In the genomic region with DNA sequence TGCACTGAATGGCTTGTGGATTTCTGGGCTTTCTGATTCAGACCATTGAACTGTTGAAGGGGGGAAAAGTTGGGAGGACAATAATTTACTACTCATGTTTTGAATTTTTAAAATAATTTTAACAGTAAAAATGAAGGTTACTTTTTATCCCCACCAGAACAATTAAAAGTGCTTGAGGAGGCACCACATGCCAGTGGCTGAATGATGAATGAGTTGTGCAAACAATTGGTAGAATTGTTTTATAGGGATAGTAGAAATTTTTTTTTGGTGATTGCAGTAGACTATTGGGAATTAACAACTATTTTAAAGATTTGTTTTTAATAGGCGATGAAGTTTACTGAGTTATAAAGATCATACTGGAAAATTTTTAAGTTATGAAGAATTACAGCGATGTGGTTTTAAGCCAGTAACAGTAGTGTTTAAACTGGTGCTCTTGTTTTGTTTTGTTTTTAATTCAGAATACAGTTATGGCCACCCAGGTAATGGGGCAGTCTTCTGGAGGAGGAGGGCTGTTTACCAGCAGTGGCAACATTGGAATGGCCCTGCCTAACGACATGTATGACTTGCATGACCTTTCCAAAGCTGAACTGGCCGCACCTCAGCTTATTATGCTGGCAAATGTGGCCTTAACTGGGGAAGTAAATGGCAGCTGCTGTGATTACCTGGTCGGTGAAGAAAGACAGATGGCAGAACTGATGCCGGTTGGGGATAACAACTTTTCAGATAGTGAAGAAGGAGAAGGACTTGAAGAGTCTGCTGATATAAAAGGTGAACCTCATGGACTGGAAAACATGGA, we compare ENCODE assay signal across 9 cellular contexts. TPM values are rescaled to one million over a fixed set of nuclear protein-coding genes. Genes with fewer than 3 reads are reported as not detected.
DNase-seq lines count a peak whose midpoint lies in the region; ATAC-seq, FAIRE-seq and TF ChIP-seq lines count a peak whose summit lies in the region.
"Had no signal": no experiment of that assay in that cellular context is flagged by ENCODE, and none has a peak within 500 bp of the region (broad histone marks: within the 10 kb centered on the region; RNA-seq: fewer than 3 reads in every experiment).

No MANE protein-coding gene starts in this region.

- H3K4me3 Mint-ChIP-seq in activated T-cell treated with anti-CD3 and anti-CD28 coated beads, Interleukin-2, amount 50 U/mL, for 4 hours, result peak overlapping the region; percentile 98
- peak overlapping the region; percentile 99 for H3K4me3 Mint-ChIP-seq in activated CD8-positive, alpha-beta T cell treated with anti-CD3 and anti-CD28 coated beads, Interleukin-2, amount 10 ng/mL, durations not matched to agents 7 days and 5 days

- TF ChIP-seq CTCF in thoracic aorta (IDR thresholded peaks at IDR 0.05) (no peak), pancreas (IDR thresholded peaks at IDR 0.05) (no peak)

- H3K9me3 ChIP-seq in iPS-18c (ENCODE audit: control insufficient read depth, insufficient read depth, low read length) (peaks cover 2% of the 10 kb centered on the region), thoracic aorta (no peaks in the 10 kb centered on the region), pancreas (no peaks in the 10 kb centered on the region)
- H3K9me3 ChIP-seq: gastrocnemius medialis had no signal

- H3K36me3 Mint-ChIP-seq in activated T-cell treated with anti-CD3 and anti-CD28 coated beads, Interleukin-2, amount 50 U/mL, for 4 hours (ENCODE audit: insufficient read depth), result peaks cover 10% of the 10 kb centered on the region
- H3K36me3 Mint-ChIP-seq in activated CD8-positive, alpha-beta T cell treated with anti-CD3 and anti-CD28 coated beads, Interleukin-2, amount 10 ng/mL, durations not matched to agents 7 days and 5 days (ENCODE audit: low read depth), result peaks cover 30% of the 10 kb centered on the region

- H3K27me3 Mint-ChIP-seq in activated T-cell treated with anti-CD3 and anti-CD28 coated beads, Interleukin-2, amount 50 U/mL, for 4 hours (ENCODE audit: low read depth), result no peaks in the 10 kb centered on the region
- H3K27me3 Mint-ChIP-seq in activated CD8-positive, alpha-beta T cell treated with anti-CD3 and anti-CD28 coated beads, Interleukin-2, amount 10 ng/mL, durations not matched to agents 7 days and 5 days (ENCODE audit: low read depth), result peaks cover 8% of the 10 kb centered on the region

- H3K27me3 ChIP-seq in thoracic aorta (replicated peaks; ENCODE audit: insufficient read depth), result no peaks in the 10 kb centered on the region
- no peaks in the 10 kb centered on the region for H3K27me3 ChIP-seq in pancreas
- H3K27me3 ChIP-seq: gastrocnemius medialis had no signal

- FAIRE-seq in pancreas (lab: Jason Lieb, UNC), result no peak

- H3K4me3 ChIP-seq in iPS-18c (ENCODE audit: insufficient read depth, low read depth, low read length), result peak overlapping the region; percentile 62
- peak overlapping the region; percentile 86 for H3K4me3 ChIP-seq in thoracic aorta
- H3K4me3 ChIP-seq in pancreas, result peak overlapping the region in 2 of 4 donors; percentile 96 to 100

- intact Hi-C loops in pancreas (cut with DNase I), result loop anchor here in 2 of 3 donors (10.0 kb wide), 2 partner anchors 54 to 64 kb away; partner anchors contain the start of genes NOA1 (in 1 of the 2) and POLR2B (in 1 of the 2)

- H3K9me3 Mint-ChIP-seq in activated T-cell treated with anti-CD3 and anti-CD28 coated beads, Interleukin-2, amount 50 U/mL, for 4 hours, result no peaks in the 10 kb centered on the region
- no peaks in the 10 kb centered on the region for H3K9me3 Mint-ChIP-seq in activated CD8-positive, alpha-beta T cell treated with anti-CD3 and anti-CD28 coated beads, Interleukin-2, amount 10 ng/mL, durations not matched to agents 7 days and 5 days (ENCODE audit: insufficient read depth)

- 36 to 44% methylated on average over 6 of the region's 6 CpGs for WGBS in pancreas, 2 donors

- peak overlapping the region; percentile 97 for H3K27ac Mint-ChIP-seq in activated CD8-positive, alpha-beta T cell treated with anti-CD3 and anti-CD28 coated beads, Interleukin-2, amount 10 ng/mL, durations not matched to agents 7 days and 5 days

- POLR2A ChIA-PET in activated CD8-positive, alpha-beta T cell treated with anti-CD3 and anti-CD28 coated beads, Interleukin-2, amount 10 ng/mL, durations not matched to agents 7 days and 5 days (lab: Charles Lee), result interaction anchor here (5.3 kb wide), 1 partner anchor 68 kb away, joined by 90 read pairs; the partner anchor contains the start of genes NOA1 and POLR2B

- H3K4me1 ChIP-seq in thoracic aorta (ENCODE audit: control insufficient read depth in 1 of 2, low read depth in 2 of 2), result peaks cover 21 to 47% of the 10 kb centered on the region in 2 donors
- peaks cover 7 to 20% (median 16%) of the 10 kb centered on the region in 3 donors for H3K4me1 ChIP-seq in pancreas

- H3K27ac ChIP-seq in thoracic aorta (no peak overlapping the region), pancreas (peak overlapping the region in 2 of 4 donors; percentile 12 to 91)

- H3K4me1 Mint-ChIP-seq in activated T-cell treated with anti-CD3 and anti-CD28 coated beads, Interleukin-2, amount 50 U/mL, for 4 hours (ENCODE audit: low read depth), result peaks cover 60% of the 10 kb centered on the region
- peaks cover 46% of the 10 kb centered on the region for H3K4me1 Mint-ChIP-seq in activated CD8-positive, alpha-beta T cell treated with anti-CD3 and anti-CD28 coated beads, Interleukin-2, amount 10 ng/mL, durations not matched to agents 7 days and 5 days (ENCODE audit: low read depth)

- H3K36me3 ChIP-seq in thoracic aorta (no peaks in the 10 kb centered on the region), pancreas (no peaks in the 10 kb centered on the region)
- H3K36me3 ChIP-seq: gastrocnemius medialis had no signal

- CTCF ChIA-PET in activated CD8-positive, alpha-beta T cell treated with anti-CD3 and anti-CD28 coated beads, Interleukin-2, amount 10 ng/mL, durations not matched to agents 7 days and 5 days (lab: Charles Lee), result interaction anchor here (1.1 to 2.3 kb wide), 2 partner anchors 68 to 74 kb away, joined by 3 to 25 read pairs; partner anchors contain the start of genes NOA1 and POLR2B

- no peak for DNase-seq in activated T-cell treated with anti-CD3 and anti-CD28 coated beads, Interleukin-2, amount 50 U/mL, for 4 hours
- DNase-seq in activated T-cell treated with anti-CD3 and anti-CD28 coated beads for 4 hours, result no peak
- DNase-seq in activated CD8-positive, alpha-beta T cell treated with anti-CD3 and anti-CD28 coated beads, Interleukin-2, amount 10 ng/mL, durations not matched to agents 7 days and 5 days, result no peak
- no peak for DNase-seq in thoracic aorta (ENCODE audit: low spot score)
- DNase-seq in NCI-H446 treated with DMSO at 0.1 percent for 48 hours (lab: John Stamatoyannopoulos, UW), result no peak
- DNase-seq in NCI-H2081 (lab: John Stamatoyannopoulos, UW), result no peak
- no peak for DNase-seq in pancreas
- DNase-seq: gastrocnemius medialis had no signal

- ATAC-seq in activated T-cell treated with anti-CD3 and anti-CD28 coated beads, Interleukin-2, amount 50 U/mL, for 4 hours, result no peak
- no peak for ATAC-seq in activated CD8-positive, alpha-beta T cell treated with anti-CD3 and anti-CD28 coated beads, Interleukin-2, amount 10 ng/mL, durations not matched to agents 7 days and 5 days
- no peak for ATAC-seq in thoracic aorta (ENCODE audit: insufficient number of reproducible peaks, low FRiP score, low read depth)
- no peak for ATAC-seq in pancreas
- ATAC-seq: gastrocnemius medialis had no signal

RNA-seq across cellular contexts. Expression of gene REST, which starts 2.7 kb away (rescaled TPM):
- total RNA-seq in activated T-cell treated with anti-CD3 and anti-CD28 coated beads, Interleukin-2, amount 50 U/mL, for 4 hours, result 10 to 100 TPM; 36.0 to 43.4 (median 41.4) TPM
- total RNA-seq in activated CD8-positive, alpha-beta T cell treated with anti-CD3 and anti-CD28 coated beads, Interleukin-2, amount 10 ng/mL, durations not matched to agents 7 days and 5 days, result 10 to 100 TPM; 45.1 to 46.1 TPM
- total RNA-seq in thoracic aorta (10 to 100 TPM; 32.5 to 38.6 TPM), pancreas (10 to 100 TPM; 12.5 to 28.9 (median 16.0) TPM)
- polyA plus RNA-seq in pancreas, result 1 to 10 TPM; 2.7 to 2.8 TPM
